Comparison of ENCODE assay signal across 1 cellular context in the genomic region with DNA sequence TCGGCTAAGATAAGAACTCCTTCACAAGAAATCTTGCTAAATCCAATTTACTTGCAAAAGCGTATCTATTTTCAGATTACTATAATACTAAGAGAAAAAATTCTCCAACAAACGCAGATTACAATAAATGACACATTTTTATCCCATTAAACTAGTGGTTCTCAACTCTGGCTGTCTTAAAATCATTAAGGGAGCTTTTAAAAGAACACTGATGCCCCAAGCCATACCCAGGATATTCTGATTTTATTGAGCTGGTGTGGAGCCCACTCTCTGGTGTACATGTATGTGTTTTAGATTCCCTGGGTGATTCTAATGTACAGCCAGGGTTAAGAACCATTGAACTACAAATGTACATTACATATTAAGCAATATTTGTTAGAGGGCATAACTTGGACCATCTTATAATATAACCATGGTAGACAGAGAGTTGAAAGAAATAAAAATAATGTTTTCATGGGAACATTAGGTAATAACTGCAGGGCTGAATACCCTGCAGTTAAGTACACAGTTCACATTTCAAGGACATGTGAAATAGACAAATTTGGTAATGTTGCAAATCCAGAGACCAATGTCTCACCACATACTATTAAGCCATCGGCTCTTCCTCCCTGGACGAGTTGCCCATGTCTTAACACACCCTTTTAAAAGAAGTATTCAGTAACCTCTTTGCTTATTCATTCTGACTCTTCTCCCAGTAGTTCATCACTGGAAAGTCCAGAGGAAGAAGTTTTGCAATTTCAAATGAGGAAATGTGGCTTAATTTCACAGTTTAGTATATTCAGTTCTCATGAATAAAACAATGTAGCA.
TF ChIP-seq lines count a peak whose summit lies in the region.

No MANE protein-coding gene starts in this region.

TF ChIP-seq in HepG2, 621 proteins besides CTCF, POLR2A, EP300 and RAD21 (continued from another document and continues in another):
- TF ChIP-seq HBP1 (CRISPR knock-in tag; IDR thresholded peaks at IDR 0.05; ENCODE audit: low read depth) (no peak), POLR2AphosphoS5 (IDR thresholded peaks at IDR 0.05; ENCODE audit: low read depth, low read length) (peak; percentile 53), THRA (CRISPR knock-in tag; IDR thresholded peaks at IDR 0.05; ENCODE audit: borderline replicate concordance) (peak; percentile 49; the same call in 1 of the 2 replicates), ZNF766 (CRISPR knock-in tag; IDR thresholded peaks at IDR 0.05; ENCODE audit: borderline replicate concordance) (no peak), PRDM4 (CRISPR knock-in tag; IDR thresholded peaks at IDR 0.05; ENCODE audit: borderline replicate concordance) (no peak), AFF4 (CRISPR knock-in tag; IDR thresholded peaks at IDR 0.05) (peak; percentile 43; the same call in 1 of the 2 replicates), ZFP41 (CRISPR knock-in tag; IDR thresholded peaks at IDR 0.05; ENCODE audit: borderline replicate concordance) (no peak), MBD4 (IDR thresholded peaks at IDR 0.05; ENCODE audit: borderline replicate concordance, low read length) (no peak; the same call in 1 of the 2 replicates), ZNF354B (CRISPR knock-in tag; IDR thresholded peaks at IDR 0.05) (no peak), CBX5 (CRISPR knock-in tag; IDR thresholded peaks at IDR 0.05; ENCODE audit: borderline replicate concordance) (no peak), BCL6 (CRISPR knock-in tag; IDR thresholded peaks at IDR 0.05) (peak; percentile 87), MXD4 (CRISPR knock-in tag; IDR thresholded peaks at IDR 0.05) (no peak), NFYC (CRISPR knock-in tag; IDR thresholded peaks at IDR 0.05) (no peak), AHDC1 (CRISPR knock-in tag; IDR thresholded peaks at IDR 0.05; ENCODE audit: borderline replicate concordance) (0 out of 2 replicates have a peak, but pooled peaks have one; percentile 31), CAMTA2 (CRISPR knock-in tag; IDR thresholded peaks at IDR 0.05; ENCODE audit: borderline replicate concordance) (no peak), ZNF609 (CRISPR knock-in tag; IDR thresholded peaks at IDR 0.05; ENCODE audit: borderline replicate concordance) (no peak), PLRG1 (conservative IDR thresholded peaks at IDR 0.05) (no peak)
- TF ChIP-seq, protein P1, sequence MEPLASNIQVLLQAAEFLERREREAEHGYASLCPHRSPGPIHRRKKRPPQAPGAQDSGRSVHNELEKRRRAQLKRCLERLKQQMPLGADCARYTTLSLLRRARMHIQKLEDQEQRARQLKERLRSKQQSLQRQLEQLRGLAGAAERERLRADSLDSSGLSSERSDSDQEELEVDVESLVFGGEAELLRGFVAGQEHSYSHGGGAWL (CRISPR knock-in tag; IDR thresholded peaks at IDR 0.05): no peak
- TF ChIP-seq, protein P2, sequence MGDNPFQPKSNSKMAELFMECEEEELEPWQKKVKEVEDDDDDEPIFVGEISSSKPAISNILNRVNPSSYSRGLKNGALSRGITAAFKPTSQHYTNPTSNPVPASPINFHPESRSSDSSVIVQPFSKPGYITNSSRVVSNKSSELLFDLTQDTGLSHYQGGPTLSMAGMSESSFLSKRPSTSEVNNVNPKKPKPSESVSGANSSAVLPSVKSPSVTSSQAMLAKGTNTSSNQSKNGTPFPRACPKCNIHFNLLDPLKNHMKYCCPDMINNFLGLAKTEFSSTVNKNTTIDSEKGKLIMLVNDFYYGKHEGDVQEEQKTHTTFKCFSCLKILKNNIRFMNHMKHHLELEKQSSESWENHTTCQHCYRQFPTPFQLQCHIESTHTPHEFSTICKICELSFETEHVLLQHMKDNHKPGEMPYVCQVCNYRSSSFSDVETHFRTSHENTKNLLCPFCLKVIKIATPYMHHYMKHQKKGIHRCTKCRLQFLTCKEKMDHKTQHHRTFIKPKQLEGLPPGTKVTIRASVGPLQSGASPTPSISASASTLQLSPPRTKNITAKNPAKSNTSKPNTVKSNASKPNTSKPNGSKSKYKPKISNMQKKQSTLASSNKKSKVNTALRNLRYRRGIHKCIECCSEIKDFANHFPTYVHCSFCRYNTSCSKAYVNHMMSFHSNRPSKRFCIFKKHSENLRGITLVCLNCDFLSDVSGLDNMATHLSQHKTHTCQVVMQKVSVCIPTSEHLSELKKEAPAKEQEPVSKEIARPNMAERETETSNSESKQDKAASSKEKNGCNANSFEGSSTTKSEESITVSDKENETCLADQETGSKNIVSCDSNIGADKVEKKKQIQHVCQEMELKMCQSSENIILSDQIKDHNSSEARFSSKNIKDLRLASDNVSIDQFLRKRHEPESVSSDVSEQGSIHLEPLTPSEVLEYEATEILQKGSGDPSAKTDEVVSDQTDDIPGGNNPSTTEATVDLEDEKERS (CRISPR knock-in tag; IDR thresholded peaks at IDR 0.05): no peak; the same call in 1 of the 2 replicates
